1 cellular context compared by ENCODE assay signal in genomic region chr20:40689100-40689942, GRCh38.
TF ChIP-seq lines count a peak whose summit lies in the region.

MAFB (minus strand) TSS chr20:40689236; CDS start chr20:40688850, 386 bp downstream.

TF ChIP-seq in HepG2, 621 proteins besides CTCF, POLR2A, EP300 and RAD21 (continued from another document and continues in another):
- TF ChIP-seq HNF1A (IDR thresholded peaks at IDR 0.05; ENCODE audit: low read depth) (no peak), HNF1A (CRISPR knock-in tag; IDR thresholded peaks at IDR 0.05; ENCODE audit: borderline replicate concordance) (no peak; the same call in 1 of the 2 replicates), ZNF768 (CRISPR knock-in tag; IDR thresholded peaks at IDR 0.05) (0 out of 2 replicates have a peak, but pooled peaks have one; percentile 5), FOXK2 (IDR thresholded peaks at IDR 0.05) (no peak), ZBTB39 (CRISPR knock-in tag; IDR thresholded peaks at IDR 0.05) (no peak), ZNF589 (CRISPR knock-in tag; conservative IDR thresholded peaks at IDR 0.05) (no peak), NCOA2 (CRISPR knock-in tag; IDR thresholded peaks at IDR 0.05) (no peak), HOXD1 (CRISPR knock-in tag; IDR thresholded peaks at IDR 0.05) (no peak; the same call in 1 of the 2 replicates), NFE2L2 (IDR thresholded peaks at IDR 0.05; ENCODE audit: low read length) (no peak), ZNF773 (CRISPR knock-in tag; IDR thresholded peaks at IDR 0.05; ENCODE audit: borderline replicate concordance) (0 out of 2 replicates have a peak, but pooled peaks have one; percentile 83), XBP1 (CRISPR knock-in tag; IDR thresholded peaks at IDR 0.05) (no peak; the same call in 1 of the 2 replicates), MXD3 (CRISPR knock-in tag; IDR thresholded peaks at IDR 0.05) (no peak), ZBTB10 (CRISPR knock-in tag; IDR thresholded peaks at IDR 0.05; ENCODE audit: borderline replicate concordance) (0 out of 2 replicates have a peak, but pooled peaks have one; percentile 43), ZNF75D (CRISPR knock-in tag; IDR thresholded peaks at IDR 0.05; ENCODE audit: borderline replicate concordance) (no peak), EHMT2 (IDR thresholded peaks at IDR 0.05; ENCODE audit: borderline replicate concordance, low read depth, low read length) (no peak), RXRA (CRISPR knock-in tag; IDR thresholded peaks at IDR 0.05) (no peak), ZNF281 (CRISPR knock-in tag; IDR thresholded peaks at IDR 0.05; ENCODE audit: borderline replicate concordance) (no peak), ATAD3A (CRISPR knock-in tag; IDR thresholded peaks at IDR 0.05) (no peak), ZFYVE20 (CRISPR knock-in tag; IDR thresholded peaks at IDR 0.05; ENCODE audit: borderline replicate concordance, low read depth) (no peak), ZHX1 (CRISPR knock-in tag; IDR thresholded peaks at IDR 0.05; ENCODE audit: low read depth) (no peak), ZFP41 (CRISPR knock-in tag; IDR thresholded peaks at IDR 0.05; ENCODE audit: borderline replicate concordance) (no peak), CREB3 (CRISPR knock-in tag; IDR thresholded peaks at IDR 0.05) (no peak), ZNF407 (CRISPR knock-in tag; IDR thresholded peaks at IDR 0.05; ENCODE audit: not compliant biosample characterization) (no peak), ZNF792 (CRISPR knock-in tag; IDR thresholded peaks at IDR 0.05) (no peak), KLF13 (CRISPR knock-in tag; IDR thresholded peaks at IDR 0.05) (no peak), SOX13 (IDR thresholded peaks at IDR 0.05) (no peak), SOX13 (CRISPR knock-in tag; conservative IDR thresholded peaks at IDR 0.05 in 1 of 2, IDR thresholded peaks at IDR 0.05 in 1 of 2) (0 out of 4 replicates have a peak, but pooled peaks of 1 of the 2 experiments have one; percentile 7), ZNF34 (CRISPR knock-in tag; IDR thresholded peaks at IDR 0.05; ENCODE audit: borderline replicate concordance) (no peak), ZNF557 (CRISPR knock-in tag; IDR thresholded peaks at IDR 0.05) (no peak), CCDC6 (CRISPR knock-in tag; IDR thresholded peaks at IDR 0.05) (no peak), ZNF205 (CRISPR knock-in tag; IDR thresholded peaks at IDR 0.05) (no peak)
